Comparison of ENCODE assay signal across 1 cellular context in genomic region chr10:123009105-123009805, GRCh38.
TF ChIP-seq lines count a peak whose summit lies in the region.

No MANE protein-coding gene starts in this region.

TF ChIP-seq in HepG2, 621 proteins besides CTCF, POLR2A, EP300 and RAD21 (continued from another document and continues in another):
- TF ChIP-seq PRDM15 (CRISPR knock-in tag; IDR thresholded peaks at IDR 0.05) (0 out of 2 replicates have a peak, but pooled peaks have one; percentile 49), RCOR2 (CRISPR knock-in tag; IDR thresholded peaks at IDR 0.05) (no peak), PBX2 (CRISPR knock-in tag; IDR thresholded peaks at IDR 0.05) (no peak), ZNF724P (CRISPR knock-in tag; IDR thresholded peaks at IDR 0.05; ENCODE audit: borderline replicate concordance) (no peak; the same call in 1 of the 2 replicates), MXI1 (IDR thresholded peaks at IDR 0.05; ENCODE audit: borderline replicate concordance, low read depth, low read length) (no peak), NFRKB (IDR thresholded peaks at IDR 0.05) (no peak), STAT5B (CRISPR knock-in tag; IDR thresholded peaks at IDR 0.05) (no peak), PHF8 (CRISPR knock-in tag; IDR thresholded peaks at IDR 0.05) (peak; percentile 34; the same call in 1 of the 2 replicates), ZNF264 (CRISPR knock-in tag; IDR thresholded peaks at IDR 0.05) (no peak), HNRNPL (IDR thresholded peaks at IDR 0.05; ENCODE audit: low read depth, low read length) (no peak), ZNF263 (CRISPR knock-in tag; IDR thresholded peaks at IDR 0.05) (peak; percentile 3; the same call in 1 of the 2 replicates), ZNF569 (CRISPR knock-in tag; IDR thresholded peaks at IDR 0.05; ENCODE audit: borderline replicate concordance) (no peak), ZNF644 (CRISPR knock-in tag; IDR thresholded peaks at IDR 0.05; ENCODE audit: low read depth) (no peak), ZFP36L1 (CRISPR knock-in tag; IDR thresholded peaks at IDR 0.05) (no peak), KLF15 (CRISPR knock-in tag; IDR thresholded peaks at IDR 0.05; ENCODE audit: borderline replicate concordance) (0 out of 2 replicates have a peak, but pooled peaks have one; percentile 2), TEF (CRISPR knock-in tag; IDR thresholded peaks at IDR 0.05) (0 out of 2 replicates have a peak, but pooled peaks have one; percentile 6), RBAK (CRISPR knock-in tag; IDR thresholded peaks at IDR 0.05) (no peak), ARID4A (CRISPR knock-in tag; IDR thresholded peaks at IDR 0.05; ENCODE audit: borderline replicate concordance) (no peak; the same call in 1 of the 2 replicates), STAG1 (CRISPR knock-in tag; IDR thresholded peaks at IDR 0.05) (peak; percentile 12; the same call in 1 of the 2 replicates), ZNF253 (CRISPR knock-in tag; IDR thresholded peaks at IDR 0.05; ENCODE audit: borderline replicate concordance) (peak; percentile 55; the same call in 1 of the 2 replicates), ZNF766 (CRISPR knock-in tag; IDR thresholded peaks at IDR 0.05; ENCODE audit: borderline replicate concordance) (no peak), HOXA7 (CRISPR knock-in tag; IDR thresholded peaks at IDR 0.05) (no peak), HMG20B (CRISPR knock-in tag; conservative IDR thresholded peaks at IDR 0.05) (0 out of 2 replicates have a peak, but pooled peaks have one; percentile 5), ZNF275 (CRISPR knock-in tag; IDR thresholded peaks at IDR 0.05; ENCODE audit: borderline replicate concordance) (no peak), GFI1 (CRISPR knock-in tag; IDR thresholded peaks at IDR 0.05; ENCODE audit: borderline replicate concordance) (0 out of 2 replicates have a peak, but pooled peaks have one; percentile 40), ZMAT3 (CRISPR knock-in tag; conservative IDR thresholded peaks at IDR 0.05) (0 out of 2 replicates have a peak, but pooled peaks have one; percentile 0), ZNF713 (CRISPR knock-in tag; IDR thresholded peaks at IDR 0.05) (no peak), TARDBP (CRISPR knock-in tag; IDR thresholded peaks at IDR 0.05) (0 out of 2 replicates have a peak, but pooled peaks have one; percentile 7), PLRG1 (conservative IDR thresholded peaks at IDR 0.05) (no peak), BORCS8-MEF2B (CRISPR knock-in tag; IDR thresholded peaks at IDR 0.05) (no peak), EHMT2 (IDR thresholded peaks at IDR 0.05; ENCODE audit: borderline replicate concordance, low read depth, low read length) (no peak), IRF9 (CRISPR knock-in tag; IDR thresholded peaks at IDR 0.05; ENCODE audit: borderline replicate concordance) (peak; percentile 40; the same call in 1 of the 2 replicates), YEATS4 (CRISPR knock-in tag; IDR thresholded peaks at IDR 0.05; ENCODE audit: borderline replicate concordance) (no peak; the same call in 1 of the 2 replicates), RBM22 (optimal IDR thresholded peaks at IDR 0.05; ENCODE audit: low read length) (no peak), ZBTB44 (CRISPR knock-in tag; IDR thresholded peaks at IDR 0.05) (no peak), JDP2 (CRISPR knock-in tag; IDR thresholded peaks at IDR 0.05; ENCODE audit: borderline replicate concordance) (no peak), ZNF737 (CRISPR knock-in tag; IDR thresholded peaks at IDR 0.05; ENCODE audit: borderline replicate concordance) (no peak), NKX3-1 (CRISPR knock-in tag; IDR thresholded peaks at IDR 0.05) (no peak), FOXC1 (CRISPR knock-in tag; IDR thresholded peaks at IDR 0.05; ENCODE audit: borderline replicate concordance) (no peak), ZFP36 (IDR thresholded peaks at IDR 0.05; ENCODE audit: borderline replicate concordance, low read depth, low read length, partially characterized antibody) (no peak), ZNF18 (CRISPR knock-in tag; IDR thresholded peaks at IDR 0.05; ENCODE audit: insufficient replicate concordance) (no peak), POGK (CRISPR knock-in tag; conservative IDR thresholded peaks at IDR 0.05) (no peak), TCF7L2 (IDR thresholded peaks at IDR 0.05; ENCODE audit: low read depth, low read length) (no peak), IKZF5 (CRISPR knock-in tag; IDR thresholded peaks at IDR 0.05) (no peak)
